ENCODE assay signal across 1 cellular context in genomic region chr19:16191216-16191908, GRCh38.
TF ChIP-seq lines count a peak whose summit lies in the region.

No MANE protein-coding gene starts in this region.

TF ChIP-seq in IMR-90, 13 proteins besides CTCF, POLR2A, EP300 and RAD21:
- no peak for TF ChIP-seq FOS (IDR thresholded peaks at IDR 0.05; ENCODE audit: low read depth, low read length)
- no peak for TF ChIP-seq CEBPB (IDR thresholded peaks at IDR 0.05; ENCODE audit: low read depth, low read length)
- no peak for TF ChIP-seq RFX5 (IDR thresholded peaks at IDR 0.05; ENCODE audit: low read depth, low read length)
- no peak for TF ChIP-seq USF2 (IDR thresholded peaks at IDR 0.05; ENCODE audit: low read depth, low read length)
- no peak for TF ChIP-seq ELK1 (IDR thresholded peaks at IDR 0.05; ENCODE audit: borderline replicate concordance, low read depth, low read length)
- no peak for TF ChIP-seq RCOR1 (IDR thresholded peaks at IDR 0.05; ENCODE audit: insufficient replicate concordance, low read length)
- TF ChIP-seq MAFK (IDR thresholded peaks at IDR 0.05; ENCODE audit: low read depth, low read length): no peak
- no peak for TF ChIP-seq NFE2L2 (IDR thresholded peaks at IDR 0.05; ENCODE audit: low read depth, low read length)
- TF ChIP-seq MXI1 (IDR thresholded peaks at IDR 0.05; ENCODE audit: borderline replicate concordance, low read depth, low read length): no peak
- no peak for TF ChIP-seq BHLHE40 (IDR thresholded peaks at IDR 0.05; ENCODE audit: low read depth, low read length)
- no peak for TF ChIP-seq CHD1 (IDR thresholded peaks at IDR 0.05; ENCODE audit: low read depth, low read length)
- no peak for TF ChIP-seq MAZ (IDR thresholded peaks at IDR 0.05; ENCODE audit: borderline replicate concordance, low read depth, low read length)
- no peak for TF ChIP-seq SMC3 (IDR thresholded peaks at IDR 0.05; ENCODE audit: low read depth, low read length)
